In the genomic region with DNA sequence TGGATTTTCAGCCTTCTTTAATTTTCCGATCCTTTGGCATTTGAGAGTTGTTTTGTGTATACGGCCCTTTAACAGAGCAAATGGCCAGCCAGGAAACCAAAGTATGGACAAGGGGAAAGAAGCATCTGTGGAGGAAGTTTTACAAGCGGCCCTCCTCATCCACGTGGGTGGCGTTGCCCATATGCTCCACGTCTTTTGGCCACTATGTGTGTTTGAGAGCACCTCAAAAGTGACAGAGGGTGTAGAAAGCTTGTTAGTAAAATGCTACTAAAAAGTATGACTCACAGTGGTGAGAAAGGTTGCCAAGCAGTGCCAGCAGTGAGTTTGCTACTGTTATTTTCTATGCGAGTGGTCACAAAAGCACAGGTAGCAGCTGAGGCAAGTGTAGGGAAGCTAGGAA, we compare ENCODE assay signal across 9 cellular contexts.
"Had no signal": no experiment of that assay in that cellular context is flagged by ENCODE, and none has a peak within 500 bp of the region (broad histone marks: within the 10 kb centered on the region; RNA-seq: fewer than 3 reads in every experiment).

No MANE protein-coding gene starts in this region.

- H3K4me3 ChIP-seq: GM23248, GM23338, HAP-1 had no signal

- DNase-seq: GM23248, GOT3, H7, H9, HCEC 1CT, HFFc6 had no signal

- FAIRE-seq: H54 had no signal

- H3K36me3 ChIP-seq: HAP-1 had no signal
